ENCODE assay signal across 9 cellular contexts in genomic region chr17:77527836-77528505, GRCh38.
DNase-seq lines count a peak whose midpoint lies in the region; ATAC-seq and TF ChIP-seq lines count a peak whose summit lies in the region.
"Had no signal": no experiment of that assay in that cellular context is flagged by ENCODE, and none has a peak within 500 bp of the region (broad histone marks: within the 10 kb centered on the region; RNA-seq: fewer than 3 reads in every experiment).

No MANE protein-coding gene starts in this region.

- peak overlapping the region; percentile 63 for H3K4me3 Mint-ChIP-seq in activated naive CD4-positive, alpha-beta T cell treated with anti-CD3 and anti-CD28 coated beads for 36 hours
- H3K4me3 Mint-ChIP-seq in T-cell, result peak overlapping the region in 2 of 3 donors; percentile 50 to 60

- no peak overlapping the region for H3K27ac Mint-ChIP-seq in activated naive CD4-positive, alpha-beta T cell treated with anti-CD3 and anti-CD28 coated beads for 36 hours
- no peak overlapping the region for H3K27ac Mint-ChIP-seq in T-cell

- H3K27me3 ChIP-seq in stomach (peaks cover 0 to 49% (median 29%) of the 10 kb centered on the region in 3 donors), adrenal gland (peaks cover 21% of the 10 kb centered on the region)

- no peaks in the 10 kb centered on the region for H3K36me3 Mint-ChIP-seq in activated naive CD4-positive, alpha-beta T cell treated with anti-CD3 and anti-CD28 coated beads for 36 hours (ENCODE audit: low read depth)
- no peaks in the 10 kb centered on the region for H3K36me3 Mint-ChIP-seq in T-cell

- H3K27me3 Mint-ChIP-seq in activated naive CD4-positive, alpha-beta T cell treated with anti-CD3 and anti-CD28 coated beads for 36 hours (ENCODE audit: low read depth), result peaks cover 13% of the 10 kb centered on the region
- peaks cover 4 to 28% of the 10 kb centered on the region in 2 donors for H3K27me3 Mint-ChIP-seq in T-cell

- no peak for DNase-seq in activated naive CD4-positive, alpha-beta T cell treated with anti-CD3 and anti-CD28 coated beads for 36 hours
- DNase-seq in activated naive CD4-positive, alpha-beta T cell treated with Interleukin-2 at 50 U/mL for 16 hours, result no peak
- no peak for DNase-seq in T-cell
- peak; percentile 11 for DNase-seq in stomach
- no peak for DNase-seq in adrenal gland
- DNase-seq: T1000 had no signal

- WGBS in stomach, 5 donors, result 62 to 71% (median 65%) methylated on average over 23 of the region's 23 CpGs
- 60 to 70% (median 64%) methylated on average over 17 to 23 of the region's 23 CpGs for WGBS in adrenal gland, 4 donors

- H3K27ac ChIP-seq in stomach, result no peak overlapping the region
- H3K27ac ChIP-seq in adrenal gland, result no peak overlapping the region

- no peaks in the 10 kb centered on the region for H3K4me1 Mint-ChIP-seq in activated naive CD4-positive, alpha-beta T cell treated with anti-CD3 and anti-CD28 coated beads for 36 hours (ENCODE audit: low read depth)
- H3K4me1 Mint-ChIP-seq in T-cell, result peaks cover 0 to 11% (median 6%) of the 10 kb centered on the region in 3 donors

- no peaks in the 10 kb centered on the region for H3K36me3 ChIP-seq in stomach
- H3K36me3 ChIP-seq in adrenal gland (replicated peaks in 1 of 2), result no peaks in the 10 kb centered on the region

- ATAC-seq in T-cell (replicated peaks in 1 of 4), result no peak
- ATAC-seq in HG02938 (IDR thresholded peaks at IDR 0.05; ENCODE audit: unreplicated experiment), result no peak
- ATAC-seq in HG03175 (IDR thresholded peaks at IDR 0.05; ENCODE audit: unreplicated experiment), result no peak

- POLR2A ChIA-PET in T-cell (lab: Charles Lee), result interaction anchor here in 1 of 2 donors (0.7 kb wide), 1 partner anchor 139 kb away, joined by 5 read pairs; no protein-coding TSS in a partner anchor

- H3K4me1 ChIP-seq in stomach (peaks cover 0 to 13% (median 11%) of the 10 kb centered on the region in 4 donors), adrenal gland (replicated peaks in 1 of 2) (no peaks in the 10 kb centered on the region)

- H3K9me3 Mint-ChIP-seq in activated naive CD4-positive, alpha-beta T cell treated with anti-CD3 and anti-CD28 coated beads for 36 hours, result no peaks in the 10 kb centered on the region
- H3K9me3 Mint-ChIP-seq in T-cell, result no peaks in the 10 kb centered on the region

- TF ChIP-seq EP300 in stomach (IDR thresholded peaks at IDR 0.05), result no peak

- H3K9me3 ChIP-seq in stomach (peaks cover 0 to 6% (median 0%) of the 10 kb centered on the region in 4 donors), adrenal gland (replicated peaks in 1 of 3) (no peaks in the 10 kb centered on the region)

- H3K4me3 ChIP-seq in iPS-11a (ENCODE audit: low read depth, low read length), result peak overlapping the region; percentile 54
- peak overlapping the region; percentile 23 to 39 (median 34) for H3K4me3 ChIP-seq in stomach
- no peak overlapping the region for H3K4me3 ChIP-seq in adrenal gland

- TF ChIP-seq CTCF in stomach (IDR thresholded peaks at IDR 0.05), result no peak
- no peak for TF ChIP-seq CTCF in adrenal gland (IDR thresholded peaks at IDR 0.05)

- CTCF ChIA-PET in activated naive CD4-positive, alpha-beta T cell treated with anti-CD3 and anti-CD28 coated beads for 36 hours (lab: Charles Lee), result interaction anchor here (0.9 to 1.5 kb wide), 5 partner anchors 9 to 246 kb away, joined by 3 to 7 read pairs (median 3); no protein-coding TSS in a partner anchor
- CTCF ChIA-PET in T-cell (lab: Charles Lee), result interaction anchor here in 1 of 2 donors (0.6 kb wide), 1 partner anchor 14 kb away, joined by 3 read pairs; no protein-coding TSS in a partner anchor

- intact Hi-C loops in activated naive CD4-positive, alpha-beta T cell treated with anti-CD3 and anti-CD28 coated beads for 36 hours (cut with micrococcal nuclease), result no loop called here
- intact Hi-C loops in stomach (cut with DNase I; ENCODE audit: low total_unique reads), result no loop called here
- intact Hi-C loops in adrenal gland (cut with DNase I), result no loop called here

- TF ChIP-seq POLR2A in stomach (IDR thresholded peaks at IDR 0.05) (no peak), adrenal gland (IDR thresholded peaks at IDR 0.05) (no peak)

Comparison
In these comparisons a context has a peak if more than half of its experiments do, and no peak if none do; other contexts are left out.
1. H3K4me3 ChIP-seq: peak in iPS-11a (single experiment) and stomach (4 of 4); none in adrenal gland (0 of 4).